ENCODE assay signal across 16 cellular contexts in genomic region chr2:177313162-177313781, GRCh38. TPM values are rescaled to one million over a fixed set of nuclear protein-coding genes. Genes with fewer than 3 reads are reported as not detected.
DNase-seq lines count a peak whose midpoint lies in the region; ATAC-seq and TF ChIP-seq lines count a peak whose summit lies in the region.
"Had no signal": no experiment of that assay in that cellular context is flagged by ENCODE, and none has a peak within 500 bp of the region (broad histone marks: within the 10 kb centered on the region; RNA-seq: fewer than 3 reads in every experiment).

No MANE protein-coding gene starts in this region.

- no peak overlapping the region for H3K9ac ChIP-seq in PC-3 (ENCODE audit: low read length)

- H3K4me1 ChIP-seq in gastrocnemius medialis (peaks cover 41 to 47% of the 10 kb centered on the region in 2 donors), PC-3 (ENCODE audit: insufficient read depth, low read length) (peaks cover 8% of the 10 kb centered on the region)

- intact Hi-C loops in gastrocnemius medialis (cut with DNase I; ENCODE audit: low total_unique reads) = no loop called here
- intact Hi-C loops in PC-3 (cut with micrococcal nuclease) = no loop called here

- H3K9me3 ChIP-seq in gastrocnemius medialis (no peaks in the 10 kb centered on the region), PC-3 (ENCODE audit: low read length) (no peaks in the 10 kb centered on the region)

- H3K27me3 ChIP-seq in gastrocnemius medialis (no peaks in the 10 kb centered on the region), PC-3 (ENCODE audit: low read length) (no peaks in the 10 kb centered on the region)

- no peaks in the 10 kb centered on the region for H3K79me2 ChIP-seq in PC-3 (ENCODE audit: low read length)

- no peaks in the 10 kb centered on the region for H3K36me3 ChIP-seq in gastrocnemius medialis
- H3K36me3 ChIP-seq in PC-3 (ENCODE audit: low read depth, low read length) = no peaks in the 10 kb centered on the region

- no peaks in the 10 kb centered on the region for H3F3A ChIP-seq in PC-3 (ENCODE audit: low read length, unreplicated experiment)

- TF ChIP-seq CTCF in gastrocnemius medialis (IDR thresholded peaks at IDR 0.05 in 4 of 5, conservative IDR thresholded peaks at IDR 0.05 in 1 of 5) (no peak), PC-3 (conservative IDR thresholded peaks at IDR 0.05; ENCODE audit: low read depth, low read length) (no peak)

- H4K20me1 ChIP-seq in PC-3 (ENCODE audit: low read length) = no peaks in the 10 kb centered on the region

- no TSS peak for BruUV-seq in PC-3 (replicated peaks; lab: Mats Ljungman, UMichigan)

- CTCF ChIA-PET in PC-3 (lab: Charles Lee) = no interaction called here

- H3K4me3 ChIP-seq in gastrocnemius medialis = no peak overlapping the region
- H3K4me3 ChIP-seq in PC-3 (ENCODE audit: low read length) = no peak overlapping the region

- POLR2A ChIA-PET in PC-3 (lab: Charles Lee; ENCODE audit: unreplicated experiment) = no interaction called here

- no peak for TF ChIP-seq POLR2A in gastrocnemius medialis (IDR thresholded peaks at IDR 0.05)

- DNase-seq in DMS 273 (lab: John Stamatoyannopoulos, UW; ENCODE audit: unreplicated experiment) = peak; percentile 26
- DNase-seq in DMS 273 treated with DMSO at 0.1 percent for 48 hours (lab: John Stamatoyannopoulos, UW) = no peak
- DNase-seq in NCI-H1105 treated with DMSO at 0.1 percent for 48 hours (lab: John Stamatoyannopoulos, UW) = peak; percentile 4
- DNase-seq in epithelial cell of prostate (ENCODE audit: low read depth, low spot score) = no peak
- no peak for DNase-seq in gastrocnemius medialis
- DNase-seq in activated CD4-positive, CD25-positive, alpha-beta regulatory T cell treated with anti-CD3 and anti-CD28 coated beads, Interleukin-2, amount 50 U/mL, for 72 hours = no peak
- DNase-seq in PC-3 = no peak
- DNase-seq: activated B cell treated with CpG ODN at 0.5 μM for 24 hours, aorta, DMS53, HCEC 1CT, NCI-H2029, NCI-H510A, SIG-M5 had no signal

- ATAC-seq in gastrocnemius medialis (no peak), GM21390 (IDR thresholded peaks at IDR 0.05; ENCODE audit: unreplicated experiment) (no peak), PC-3 (no peak)

- H3K9me2 ChIP-seq in PC-3 (replicated peaks; ENCODE audit: low read length) = no peaks in the 10 kb centered on the region

- no peak overlapping the region for H3K4me2 ChIP-seq in PC-3 (ENCODE audit: low read length)

- H2AFZ ChIP-seq in PC-3 (ENCODE audit: low read length) = no peak overlapping the region

- peak overlapping the region; percentile 55 for H3K27ac ChIP-seq in epithelial cell of prostate
- peak overlapping the region in 3 of 4 donors; percentile 36 to 72 (median 71) for H3K27ac ChIP-seq in gastrocnemius medialis
- H3K27ac ChIP-seq in PC-3 (ENCODE audit: low read length) = no peak overlapping the region
- H3K27ac ChIP-seq: 22Rv1 had no signal

- in situ Hi-C loops in gastrocnemius medialis (cut with MboI; ENCODE audit: low sequenced_read_pairs in 4 of 4) = no loop called here

RNA-seq across cellular contexts. Expression of gene NFE2L2, which starts 48.7 kb away (rescaled TPM):
- total RNA-seq in gastrocnemius medialis (10 to 100 TPM; 33.0 to 93.3 (median 59.1) TPM), PC-3 (2014; rRNA removed) (17.3 and 24.2 TPM in 2 replicates)

Comparison
In these comparisons a context has a peak if more than half of its experiments do, and no peak if none do; other contexts are left out.
1. DNase-seq: peak in DMS 273 (single experiment) and NCI-H1105 treated with DMSO at 0.1 percent for 48 hours (single experiment); none in DMS 273 treated with DMSO at 0.1 percent for 48 hours (single experiment), epithelial cell of prostate (single experiment), gastrocnemius medialis (0 of 2), activated CD4-positive, CD25-positive, alpha-beta regulatory T cell treated with anti-CD3 and anti-CD28 coated beads, Interleukin-2, amount 50 U/mL, for 72 hours (single experiment) and PC-3 (single experiment).